Comparison of ENCODE assay signal across 20 cellular contexts in genomic region chr3:153840487-153840886, GRCh38.
"Had no signal": no experiment of that assay in that cellular context is flagged by ENCODE, and none has a peak within 500 bp of the region (broad histone marks: within the 10 kb centered on the region; RNA-seq: fewer than 3 reads in every experiment).

No MANE protein-coding gene starts in this region.

- H3K4me1 Mint-ChIP-seq: immature natural killer cell, memory B cell had no signal

- H3K4me3 Mint-ChIP-seq: immature natural killer cell; memory B cell; naive thymus-derived CD4-positive, alpha-beta T cell had no signal

- DNase-seq: dermis blood vessel endothelial cell; dorsolateral prefrontal cortex; effector CD4-positive, alpha-beta T cell; effector memory CD4-positive, alpha-beta T cell; heart left ventricle; hypothalamus; immature natural killer cell; left cardiac atrium; left lung; left ventricle myocardium superior; lower lobe of right lung; mesendoderm; midbrain; naive thymus-derived CD4-positive, alpha-beta T cell had no signal

- H3K36me3 Mint-ChIP-seq: immature natural killer cell; memory B cell; naive thymus-derived CD4-positive, alpha-beta T cell had no signal

- H3K4me2 ChIP-seq: hepatocyte had no signal

- H3K27ac ChIP-seq: coronary artery, dorsolateral prefrontal cortex, esophagus muscularis mucosa, foreskin keratinocyte, gastroesophageal sphincter, heart left ventricle, hepatocyte, left lung, lower lobe of right lung had no signal

- H2AFZ ChIP-seq: hepatocyte had no signal

- ATAC-seq: foreskin keratinocyte; gastroesophageal sphincter; heart left ventricle; left cardiac atrium; left lung; left ventricle myocardium superior; lower lobe of right lung; naive thymus-derived CD4-positive, alpha-beta T cell had no signal

- H3K4me1 ChIP-seq: esophagus muscularis mucosa, foreskin keratinocyte, gastroesophageal sphincter, heart left ventricle, left lung, lower lobe of right lung had no signal

- H3K27me3 Mint-ChIP-seq: memory B cell had no signal

- H3K4me3 ChIP-seq: coronary artery, dorsolateral prefrontal cortex, esophagus muscularis mucosa, gastroesophageal sphincter, heart left ventricle, hepatocyte, left lung, lower lobe of right lung had no signal

- H3K36me3 ChIP-seq: esophagus muscularis mucosa, gastroesophageal sphincter, heart left ventricle, left lung, lower lobe of right lung had no signal

- H3K79me2 ChIP-seq: hepatocyte had no signal

- H3K27ac Mint-ChIP-seq: immature natural killer cell; memory B cell; naive thymus-derived CD4-positive, alpha-beta T cell had no signal

- H3K27me3 ChIP-seq: dorsolateral prefrontal cortex, esophagus muscularis mucosa, foreskin keratinocyte, gastroesophageal sphincter, heart left ventricle, hepatocyte, left lung had no signal

- H3K9me3 ChIP-seq: esophagus muscularis mucosa, gastroesophageal sphincter, heart left ventricle, left lung, lower lobe of right lung had no signal
